1 cellular context compared by ENCODE assay signal in genomic region chr20:51022803-51023616, GRCh38.
A peak's percentile ranks its signal among the peaks of the same experiment; 100 is the strongest.
TF ChIP-seq lines count a peak whose summit lies in the region.

TSS of gene KCNG1 (minus strand) at chr20:51023107. CDS start at chr20:51010338, 12,769 bp downstream.

TF ChIP-seq in WTC11, 78 proteins besides CTCF, POLR2A, EP300 and RAD21 (continued from another document and continues in another):
- TF ChIP-seq PRDM15 (CRISPR knock-in tag; IDR thresholded peaks at IDR 0.05), result no peak; the same call in 1 of the 2 replicates
- TF ChIP-seq, protein P1, sequence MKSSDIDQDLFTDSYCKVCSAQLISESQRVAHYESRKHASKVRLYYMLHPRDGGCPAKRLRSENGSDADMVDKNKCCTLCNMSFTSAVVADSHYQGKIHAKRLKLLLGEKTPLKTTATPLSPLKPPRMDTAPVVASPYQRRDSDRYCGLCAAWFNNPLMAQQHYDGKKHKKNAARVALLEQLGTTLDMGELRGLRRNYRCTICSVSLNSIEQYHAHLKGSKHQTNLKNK (CRISPR knock-in tag; IDR thresholded peaks at IDR 0.05), result no peak
- TF ChIP-seq ZBTB43 (CRISPR knock-in tag; IDR thresholded peaks at IDR 0.05), result peak; percentile 56; the same call in 1 of the 2 replicates
- TF ChIP-seq ZNF138 (CRISPR knock-in tag; conservative IDR thresholded peaks at IDR 0.05), result no peak
- peak; percentile 41 for TF ChIP-seq KAT7 (CRISPR knock-in tag; IDR thresholded peaks at IDR 0.05; ENCODE audit: borderline replicate concordance)
- TF ChIP-seq SMAD3 (CRISPR knock-in tag; IDR thresholded peaks at IDR 0.05; ENCODE audit: borderline replicate concordance), result peak; percentile 25; the same call in 1 of the 2 replicates
- TF ChIP-seq FOXP1 (CRISPR knock-in tag; IDR thresholded peaks at IDR 0.05; ENCODE audit: borderline replicate concordance), result peak; percentile 92
- TF ChIP-seq JAZF1 (CRISPR knock-in tag; IDR thresholded peaks at IDR 0.05), result no peak
- no peak for TF ChIP-seq MXD4 (CRISPR knock-in tag; IDR thresholded peaks at IDR 0.05; ENCODE audit: borderline replicate concordance)
- TF ChIP-seq NFYB (CRISPR knock-in tag; conservative IDR thresholded peaks at IDR 0.05; ENCODE audit: low read depth), result peak; percentile 44
- TF ChIP-seq GABPB1 (CRISPR knock-in tag; IDR thresholded peaks at IDR 0.05), result no peak
- peak; percentile 34; the same call in 1 of the 2 replicates for TF ChIP-seq E2F4 (CRISPR knock-in tag; IDR thresholded peaks at IDR 0.05; ENCODE audit: borderline replicate concordance, low read depth)
- no peak for TF ChIP-seq HMGA2 (CRISPR knock-in tag; IDR thresholded peaks at IDR 0.05)
- TF ChIP-seq, protein P2, sequence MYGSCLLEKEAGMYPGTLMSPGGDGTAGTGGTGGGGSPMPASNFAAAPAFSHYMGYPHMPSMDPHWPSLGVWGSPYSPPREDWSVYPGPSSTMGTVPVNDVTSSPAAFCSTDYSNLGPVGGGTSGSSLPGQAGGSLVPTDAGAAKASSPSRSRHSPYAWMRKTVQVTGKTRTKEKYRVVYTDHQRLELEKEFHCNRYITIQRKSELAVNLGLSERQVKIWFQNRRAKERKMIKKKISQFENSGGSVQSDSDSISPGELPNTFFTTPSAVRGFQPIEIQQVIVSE (CRISPR knock-in tag; IDR thresholded peaks at IDR 0.05; ENCODE audit: borderline replicate concordance), result no peak
- TF ChIP-seq ETV6 (CRISPR knock-in tag; IDR thresholded peaks at IDR 0.05), result peak; percentile 74
- TF ChIP-seq GTF2I (CRISPR knock-in tag; conservative IDR thresholded peaks at IDR 0.05), result no peak
- TF ChIP-seq ZNF396 (CRISPR knock-in tag; IDR thresholded peaks at IDR 0.05; ENCODE audit: borderline replicate concordance), result no peak
- TF ChIP-seq, protein P3, sequence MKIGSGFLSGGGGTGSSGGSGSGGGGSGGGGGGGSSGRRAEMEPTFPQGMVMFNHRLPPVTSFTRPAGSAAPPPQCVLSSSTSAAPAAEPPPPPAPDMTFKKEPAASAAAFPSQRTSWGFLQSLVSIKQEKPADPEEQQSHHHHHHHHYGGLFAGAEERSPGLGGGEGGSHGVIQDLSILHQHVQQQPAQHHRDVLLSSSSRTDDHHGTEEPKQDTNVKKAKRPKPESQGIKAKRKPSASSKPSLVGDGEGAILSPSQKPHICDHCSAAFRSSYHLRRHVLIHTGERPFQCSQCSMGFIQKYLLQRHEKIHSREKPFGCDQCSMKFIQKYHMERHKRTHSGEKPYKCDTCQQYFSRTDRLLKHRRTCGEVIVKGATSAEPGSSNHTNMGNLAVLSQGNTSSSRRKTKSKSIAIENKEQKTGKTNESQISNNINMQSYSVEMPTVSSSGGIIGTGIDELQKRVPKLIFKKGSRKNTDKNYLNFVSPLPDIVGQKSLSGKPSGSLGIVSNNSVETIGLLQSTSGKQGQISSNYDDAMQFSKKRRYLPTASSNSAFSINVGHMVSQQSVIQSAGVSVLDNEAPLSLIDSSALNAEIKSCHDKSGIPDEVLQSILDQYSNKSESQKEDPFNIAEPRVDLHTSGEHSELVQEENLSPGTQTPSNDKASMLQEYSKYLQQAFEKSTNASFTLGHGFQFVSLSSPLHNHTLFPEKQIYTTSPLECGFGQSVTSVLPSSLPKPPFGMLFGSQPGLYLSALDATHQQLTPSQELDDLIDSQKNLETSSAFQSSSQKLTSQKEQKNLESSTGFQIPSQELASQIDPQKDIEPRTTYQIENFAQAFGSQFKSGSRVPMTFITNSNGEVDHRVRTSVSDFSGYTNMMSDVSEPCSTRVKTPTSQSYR (CRISPR knock-in tag; IDR thresholded peaks at IDR 0.05), result peak; percentile 80; the same call in 1 of the 2 replicates
- 0 out of 2 replicates have a peak, but pooled peaks have one; percentile 50 for TF ChIP-seq ATF6 (CRISPR knock-in tag; IDR thresholded peaks at IDR 0.05)
- TF ChIP-seq SMAD4 (CRISPR knock-in tag; IDR thresholded peaks at IDR 0.05), result no peak
- TF ChIP-seq NFE2L1 (CRISPR knock-in tag; IDR thresholded peaks at IDR 0.05), result peak; percentile 87; the same call in 1 of the 2 replicates
- no peak for TF ChIP-seq NR1H2 (CRISPR knock-in tag; IDR thresholded peaks at IDR 0.05)
- TF ChIP-seq, protein P4, sequence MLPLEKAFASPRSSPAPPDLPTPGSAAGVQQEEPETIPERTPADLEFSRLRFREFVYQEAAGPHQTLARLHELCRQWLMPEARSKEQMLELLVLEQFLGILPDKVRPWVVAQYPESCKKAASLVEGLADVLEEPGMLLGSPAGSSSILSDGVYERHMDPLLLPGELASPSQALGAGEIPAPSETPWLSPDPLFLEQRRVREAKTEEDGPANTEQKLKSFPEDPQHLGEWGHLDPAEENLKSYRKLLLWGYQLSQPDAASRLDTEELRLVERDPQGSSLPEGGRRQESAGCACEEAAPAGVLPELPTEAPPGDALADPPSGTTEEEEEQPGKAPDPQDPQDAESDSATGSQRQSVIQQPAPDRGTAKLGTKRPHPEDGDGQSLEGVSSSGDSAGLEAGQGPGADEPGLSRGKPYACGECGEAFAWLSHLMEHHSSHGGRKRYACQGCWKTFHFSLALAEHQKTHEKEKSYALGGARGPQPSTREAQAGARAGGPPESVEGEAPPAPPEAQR (CRISPR knock-in tag; IDR thresholded peaks at IDR 0.05), result no peak
- no peak; the same call in 1 of the 2 replicates for TF ChIP-seq ESRRA (CRISPR knock-in tag; IDR thresholded peaks at IDR 0.05; ENCODE audit: borderline replicate concordance)
- TF ChIP-seq SP1 (CRISPR knock-in tag; conservative IDR thresholded peaks at IDR 0.05), result peak; percentile 79
- TF ChIP-seq, protein P5, sequence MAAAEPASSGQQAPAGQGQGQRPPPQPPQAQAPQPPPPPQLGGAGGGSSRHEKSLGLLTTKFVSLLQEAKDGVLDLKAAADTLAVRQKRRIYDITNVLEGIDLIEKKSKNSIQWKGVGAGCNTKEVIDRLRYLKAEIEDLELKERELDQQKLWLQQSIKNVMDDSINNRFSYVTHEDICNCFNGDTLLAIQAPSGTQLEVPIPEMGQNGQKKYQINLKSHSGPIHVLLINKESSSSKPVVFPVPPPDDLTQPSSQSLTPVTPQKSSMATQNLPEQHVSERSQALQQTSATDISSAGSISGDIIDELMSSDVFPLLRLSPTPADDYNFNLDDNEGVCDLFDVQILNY (CRISPR knock-in tag; IDR thresholded peaks at IDR 0.05), result peak; percentile 94
- TF ChIP-seq, protein P6, sequence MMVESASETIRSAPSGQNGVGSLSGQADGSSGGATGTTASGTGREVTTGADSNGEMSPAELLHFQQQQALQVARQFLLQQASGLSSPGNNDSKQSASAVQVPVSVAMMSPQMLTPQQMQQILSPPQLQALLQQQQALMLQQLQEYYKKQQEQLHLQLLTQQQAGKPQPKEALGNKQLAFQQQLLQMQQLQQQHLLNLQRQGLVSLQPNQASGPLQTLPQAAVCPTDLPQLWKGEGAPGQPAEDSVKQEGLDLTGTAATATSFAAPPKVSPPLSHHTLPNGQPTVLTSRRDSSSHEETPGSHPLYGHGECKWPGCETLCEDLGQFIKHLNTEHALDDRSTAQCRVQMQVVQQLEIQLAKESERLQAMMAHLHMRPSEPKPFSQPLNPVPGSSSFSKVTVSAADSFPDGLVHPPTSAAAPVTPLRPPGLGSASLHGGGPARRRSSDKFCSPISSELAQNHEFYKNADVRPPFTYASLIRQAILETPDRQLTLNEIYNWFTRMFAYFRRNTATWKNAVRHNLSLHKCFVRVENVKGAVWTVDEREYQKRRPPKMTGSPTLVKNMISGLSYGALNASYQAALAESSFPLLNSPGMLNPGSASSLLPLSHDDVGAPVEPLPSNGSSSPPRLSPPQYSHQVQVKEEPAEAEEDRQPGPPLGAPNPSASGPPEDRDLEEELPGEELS (CRISPR knock-in tag; IDR thresholded peaks at IDR 0.05), result peak; percentile 95
- no peak for TF ChIP-seq ATF1 (CRISPR knock-in tag; IDR thresholded peaks at IDR 0.05)
- TF ChIP-seq EMX1 (CRISPR knock-in tag; IDR thresholded peaks at IDR 0.05), result no peak
- TF ChIP-seq ARID4B (CRISPR knock-in tag; IDR thresholded peaks at IDR 0.05; ENCODE audit: borderline replicate concordance), result no peak; the same call in 1 of the 2 replicates
- peak; percentile 69; the same call in 1 of the 2 replicates for TF ChIP-seq CREM (CRISPR knock-in tag; IDR thresholded peaks at IDR 0.05)
- no peak; the same call in 1 of the 2 replicates for TF ChIP-seq TP53 (CRISPR knock-in tag; IDR thresholded peaks at IDR 0.05)
- TF ChIP-seq, protein P7, sequence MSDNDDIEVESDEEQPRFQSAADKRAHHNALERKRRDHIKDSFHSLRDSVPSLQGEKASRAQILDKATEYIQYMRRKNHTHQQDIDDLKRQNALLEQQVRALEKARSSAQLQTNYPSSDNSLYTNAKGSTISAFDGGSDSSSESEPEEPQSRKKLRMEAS (CRISPR knock-in tag; IDR thresholded peaks at IDR 0.05), result peak; percentile 91
